8 cellular contexts compared by ENCODE assay signal in genomic region chr5:160119905-160120266, GRCh38. TPM values are rescaled to one million over a fixed set of nuclear protein-coding genes. Genes with fewer than 3 reads are reported as not detected.
DNase-seq lines count a peak whose midpoint lies in the region; TF ChIP-seq lines count a peak whose summit lies in the region.

No MANE protein-coding gene starts in this region.

- 13% methylated on average over 12 of the region's 12 CpGs; no CpG with 5 or more reads in 1 of the 2 donors for WGBS in transverse colon (ENCODE audit: low coverage in 1 of 2), 2 donors

- H3K36me3 ChIP-seq in transverse colon = peaks cover 0 to 8% (median 0%) of the 10 kb centered on the region in 4 donors

- no peak for DNase-seq in activated naive CD4-positive, alpha-beta T cell treated with Interleukin-2 at 50 U/mL for 16 hours
- DNase-seq in fibroblast of the aortic adventitia (ENCODE audit: low read depth) (no peak), transverse colon (no peak), hippocampal formation (lab: John Stamatoyannopoulos, UW) (no peak), SKM-1 treated with dmso at 0.1 percent for 144 hours (lab: John Stamatoyannopoulos, UW; ENCODE audit: unreplicated experiment) (no peak), GM10266 (ENCODE audit: extremely low spot score) (no peak)

- no peaks in the 10 kb centered on the region for H3K27me3 Mint-ChIP-seq in activated naive CD4-positive, alpha-beta T cell treated with anti-CD3 and anti-CD28 coated beads, Interleukin-2, amount 50 U/mL, for 24 hours

- peak overlapping the region; percentile 84 for H3K27ac Mint-ChIP-seq in activated naive CD4-positive, alpha-beta T cell treated with anti-CD3 and anti-CD28 coated beads, Interleukin-2, amount 50 U/mL, for 24 hours

- H3K4me1 Mint-ChIP-seq in activated naive CD4-positive, alpha-beta T cell treated with anti-CD3 and anti-CD28 coated beads, Interleukin-2, amount 50 U/mL, for 24 hours = peaks cover 17% of the 10 kb centered on the region

- in situ Hi-C loops in transverse colon (cut with MboI; ENCODE audit: low pct_ligation_motif_present in 1 of 4, low pct_unique_long_range_greater_than_20kb in 1 of 4, low sequenced_read_pairs in 3 of 4) = loop anchor here in 1 of 4 donors (10.0 kb wide), 1 partner anchor 95 kb away; no protein-coding TSS in a partner anchor

- TF ChIP-seq POLR2A in transverse colon (IDR thresholded peaks at IDR 0.05) = no peak

- H3K27me3 ChIP-seq in transverse colon = no peaks in the 10 kb centered on the region

- peaks cover 0 to 25% (median 13%) of the 10 kb centered on the region in 4 donors for H3K4me1 ChIP-seq in transverse colon

- no peaks in the 10 kb centered on the region for H3K9me3 ChIP-seq in transverse colon

- H3K36me3 Mint-ChIP-seq in activated naive CD4-positive, alpha-beta T cell treated with anti-CD3 and anti-CD28 coated beads, Interleukin-2, amount 50 U/mL, for 24 hours = peaks cover 3% of the 10 kb centered on the region

- no peaks in the 10 kb centered on the region for H3K9me3 Mint-ChIP-seq in activated naive CD4-positive, alpha-beta T cell treated with anti-CD3 and anti-CD28 coated beads, Interleukin-2, amount 50 U/mL, for 24 hours

- TF ChIP-seq EP300 in transverse colon (IDR thresholded peaks at IDR 0.05; ENCODE audit: low read depth) = no peak

- TF ChIP-seq CTCF in LNCAP (IDR thresholded peaks at IDR 0.05) = 0 out of 2 replicates have a peak, but pooled peaks have one; percentile 10
- peak; percentile 49 for TF ChIP-seq CTCF in fibroblast of the aortic adventitia (IDR thresholded peaks at IDR 0.05; ENCODE audit: insufficient read depth, low read length)
- peak; percentile 19 to 63 (median 29) for TF ChIP-seq CTCF in transverse colon (IDR thresholded peaks at IDR 0.05)
- TF ChIP-seq CTCF in GM10266 (IDR thresholded peaks at IDR 0.05; ENCODE audit: control insufficient read depth, insufficient read depth, low read depth, missing control alignments) = no peak

- intact Hi-C loops in transverse colon (cut with DNase I; ENCODE audit: low total_unique reads) = no loop called here

- peak overlapping the region; percentile 28 to 60 (median 36) for H3K27ac ChIP-seq in transverse colon

- no peak overlapping the region for H3K4me3 ChIP-seq in fibroblast of the aortic adventitia (ENCODE audit: low read depth, low read length)
- peak overlapping the region in 1 of 4 donors; percentile 38 for H3K4me3 ChIP-seq in transverse colon

- H3K4me3 Mint-ChIP-seq in activated naive CD4-positive, alpha-beta T cell treated with anti-CD3 and anti-CD28 coated beads, Interleukin-2, amount 50 U/mL, for 24 hours = peak overlapping the region; percentile 89

RNA-seq across cellular contexts. Expression of gene PWWP2A, which starts 0.6 kb away (rescaled TPM):
- total RNA-seq in fibroblast of the aortic adventitia (ENCODE audit: low replicate concordance) = 24.3 and 45.1 TPM in 2 replicates
- total RNA-seq in transverse colon = 10 to 100 TPM; 42.7 to 66.7 (median 53.5) TPM
